8 cellular contexts compared by ENCODE assay signal in genomic region chr20:50193851-50194830, GRCh38. TPM values are rescaled to one million over a fixed set of nuclear protein-coding genes. Genes with fewer than 3 reads are reported as not detected.
A peak's percentile ranks its signal among the peaks of the same experiment; 100 is the strongest.
DNase-seq lines count a peak whose midpoint lies in the region; ATAC-seq, FAIRE-seq and TF ChIP-seq lines count a peak whose summit lies in the region.

No MANE protein-coding gene starts in this region.

- no peaks in the 10 kb centered on the region for H3K27me3 Mint-ChIP-seq in activated naive CD4-positive, alpha-beta T cell treated with anti-CD3 and anti-CD28 coated beads, Interleukin-2, amount 50 U/mL, for 24 hours
- no peaks in the 10 kb centered on the region for H3K27me3 Mint-ChIP-seq in type B pancreatic cell

- H3K4me1 Mint-ChIP-seq in activated naive CD4-positive, alpha-beta T cell treated with anti-CD3 and anti-CD28 coated beads, Interleukin-2, amount 50 U/mL, for 24 hours = peaks cover 28% of the 10 kb centered on the region
- peaks cover 25% of the 10 kb centered on the region for H3K4me1 Mint-ChIP-seq in type B pancreatic cell (ENCODE audit: unreplicated experiment)

- intact Hi-C loops in K562 (cut with micrococcal nuclease) = loop anchor here (5.0 kb wide), 1 partner anchor 98 kb away; no protein-coding TSS in a partner anchor

- BruUV-seq in K562 (replicated peaks; lab: Mats Ljungman, UMichigan) = no TSS peak

- no peaks in the 10 kb centered on the region for H3K9me3 ChIP-seq in K562 (replicated peaks; ENCODE audit: control insufficient read depth, insufficient read depth, low read depth, low read length)

- peaks cover 42 to 79% of the 10 kb centered on the region in 2 experiments for H3K4me1 ChIP-seq in K562 (replicated peaks in 1 of 2; ENCODE audit: control insufficient read depth in 2 of 2, insufficient read depth in 2 of 2, low read length in 2 of 2)

- H3K27ac ChIP-seq in K562 (ENCODE audit: extremely low read depth, low read depth, low read length) = peak overlapping the region; percentile 99; the same call in 1 of the 3 replicates

- TF ChIP-seq POLR2A in K562 (conservative IDR thresholded peaks at IDR 0.05) (no peak), GM12892 (IDR thresholded peaks at IDR 0.05; ENCODE audit: low read depth, low read length) (no peak)

- peak overlapping the region; percentile 95 for H3K4me3 Mint-ChIP-seq in activated naive CD4-positive, alpha-beta T cell treated with anti-CD3 and anti-CD28 coated beads, Interleukin-2, amount 50 U/mL, for 24 hours
- peak overlapping the region; percentile 96 for H3K4me3 Mint-ChIP-seq in type B pancreatic cell

- WGBS in K562 (ENCODE audit: insufficient coverage, low coverage, missing lambda C conversion rate) = 55% methylated on average over 19 of the region's 23 CpGs

- peak; percentile 2 for ATAC-seq in K562

- peaks cover 6% of the 10 kb centered on the region for H3K36me3 Mint-ChIP-seq in activated naive CD4-positive, alpha-beta T cell treated with anti-CD3 and anti-CD28 coated beads, Interleukin-2, amount 50 U/mL, for 24 hours
- H3K36me3 Mint-ChIP-seq in type B pancreatic cell = no peaks in the 10 kb centered on the region

- no peaks in the 10 kb centered on the region for H3K9me3 Mint-ChIP-seq in activated naive CD4-positive, alpha-beta T cell treated with anti-CD3 and anti-CD28 coated beads, Interleukin-2, amount 50 U/mL, for 24 hours
- H3K9me3 Mint-ChIP-seq in type B pancreatic cell = no peaks in the 10 kb centered on the region

- DNase-seq in activated naive CD4-positive, alpha-beta T cell (lab: John Stamatoyannopoulos, UW) = no peak
- DNase-seq in K562 (ENCODE audit: extremely low read depth in 1 of 4, low spot score in 3 of 4) (no peak), medulla oblongata (ENCODE audit: extremely low spot score) (peak; percentile 42), type B pancreatic cell (ENCODE audit: extremely low spot score, unreplicated experiment) (no peak), SKM-1 (lab: John Stamatoyannopoulos, UW; ENCODE audit: unreplicated experiment) (no peak), GM12892 (ENCODE audit: insufficient read length) (no peak)
- DNase-seq in stimulated activated CD4-positive, alpha-beta T cell treated with anti-CD3 and anti-CD28 coated beads, Interleukin-1b, Interleukin-23, amount 100 ng/mL, for 48 hours = no peak

- peak overlapping the region; percentile 96 for H3K4me2 ChIP-seq in K562 (ENCODE audit: insufficient read depth, low read length)

- H2AFZ ChIP-seq in K562 (ENCODE audit: low read depth, low read length) = no peak overlapping the region

- in situ Hi-C loops in K562 (cut with MboI) = no loop called here

- FAIRE-seq in K562 (lab: Jason Lieb, UNC) = no peak
- no peak for FAIRE-seq in GM12892 (lab: Jason Lieb, UNC)

- TF ChIP-seq RAD21 in K562 (CRISPR knock-in tag; conservative IDR thresholded peaks at IDR 0.05 in 1 of 2, IDR thresholded peaks at IDR 0.05 in 1 of 2) = no peak

- CTCF ChIA-PET in K562 (lab: Yijun Ruan, JAX; ENCODE audit: low intra/inter-chr PET ratio) = no interaction called here

- TF ChIP-seq CTCF in K562 (IDR thresholded peaks at IDR 0.05 in 2 of 3, conservative IDR thresholded peaks at IDR 0.05 in 1 of 3; ENCODE audit: insufficient read depth in 2 of 3, low read depth in 1 of 3, low read length in 3 of 3) (no peak), type B pancreatic cell (conservative IDR thresholded peaks at IDR 0.05) (no peak)

- H3K36me3 ChIP-seq in K562 (ENCODE audit: control insufficient read depth, insufficient read depth, low read length) = peaks cover 18% of the 10 kb centered on the region

- peaks cover 41% of the 10 kb centered on the region for H3K79me2 ChIP-seq in K562 (ENCODE audit: control insufficient read depth, insufficient read depth, low read length)

- peaks cover 12% of the 10 kb centered on the region for H3K9me1 ChIP-seq in K562 (ENCODE audit: control insufficient read depth, insufficient read depth, low read length)

- no peaks in the 10 kb centered on the region for H3K27me3 ChIP-seq in K562 (ENCODE audit: control insufficient read depth in 2 of 2, insufficient read depth in 2 of 2, low read length in 2 of 2)

- peaks cover 16% of the 10 kb centered on the region; the same call in 1 of the 2 replicates for H4K20me1 ChIP-seq in K562 (replicated peaks; ENCODE audit: control insufficient read depth, insufficient read depth, low read length)

- H3K9ac ChIP-seq in K562 (ENCODE audit: insufficient read depth in 1 of 2, low read depth in 2 of 2, low read length in 2 of 2) = peak overlapping the region; percentile 95 to 96

- POLR2A ChIA-PET in K562 (lab: Yijun Ruan, JAX) = interaction anchor here (0.6 to 2.4 kb wide), 17 partner anchors 9 to 764 kb away, joined by 3 to 17 read pairs (median 3); partner anchors contain the start of gene DPM1

- TF ChIP-seq EP300 in K562 (IDR thresholded peaks at IDR 0.05; ENCODE audit: low read length) = no peak

- peak overlapping the region; percentile 95 for H3K4me3 ChIP-seq in K562

- H3K27ac Mint-ChIP-seq in activated naive CD4-positive, alpha-beta T cell treated with anti-CD3 and anti-CD28 coated beads, Interleukin-2, amount 50 U/mL, for 24 hours = peak overlapping the region; percentile 99
- H3K27ac Mint-ChIP-seq in type B pancreatic cell = peak overlapping the region; percentile 96

TF ChIP-seq in K562, 482 proteins besides CTCF, POLR2A, EP300 and RAD21 (continues in another document):
- TF ChIP-seq NELFE (IDR thresholded peaks at IDR 0.05; ENCODE audit: insufficient read depth, insufficient read length) (no peak), GTF2F1 (IDR thresholded peaks at IDR 0.05; ENCODE audit: low read depth, low read length) (no peak), SREBF2 (CRISPR knock-in tag; IDR thresholded peaks at IDR 0.05) (no peak), PHB2 (IDR thresholded peaks at IDR 0.05; ENCODE audit: low read depth) (no peak), ERF (CRISPR knock-in tag; IDR thresholded peaks at IDR 0.05) (no peak)
- TF ChIP-seq, protein P1, sequence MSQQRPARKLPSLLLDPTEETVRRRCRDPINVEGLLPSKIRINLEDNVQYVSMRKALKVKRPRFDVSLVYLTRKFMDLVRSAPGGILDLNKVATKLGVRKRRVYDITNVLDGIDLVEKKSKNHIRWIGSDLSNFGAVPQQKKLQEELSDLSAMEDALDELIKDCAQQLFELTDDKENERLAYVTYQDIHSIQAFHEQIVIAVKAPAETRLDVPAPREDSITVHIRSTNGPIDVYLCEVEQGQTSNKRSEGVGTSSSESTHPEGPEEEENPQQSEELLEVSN (IDR thresholded peaks at IDR 0.05; ENCODE audit: borderline replicate concordance in 1 of 2, extremely low read depth in 1 of 2, insufficient read depth in 1 of 2, insufficient read length in 1 of 2, low read depth in 1 of 2, low read length in 1 of 2, poor library complexity in 1 of 2, severe bottlenecking in 1 of 2) = peak in 1 of 2 experiments; percentile 29
- TF ChIP-seq, protein P2, sequence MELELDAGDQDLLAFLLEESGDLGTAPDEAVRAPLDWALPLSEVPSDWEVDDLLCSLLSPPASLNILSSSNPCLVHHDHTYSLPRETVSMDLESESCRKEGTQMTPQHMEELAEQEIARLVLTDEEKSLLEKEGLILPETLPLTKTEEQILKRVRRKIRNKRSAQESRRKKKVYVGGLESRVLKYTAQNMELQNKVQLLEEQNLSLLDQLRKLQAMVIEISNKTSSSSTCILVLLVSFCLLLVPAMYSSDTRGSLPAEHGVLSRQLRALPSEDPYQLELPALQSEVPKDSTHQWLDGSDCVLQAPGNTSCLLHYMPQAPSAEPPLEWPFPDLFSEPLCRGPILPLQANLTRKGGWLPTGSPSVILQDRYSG (tag; conservative IDR thresholded peaks at IDR 0.05; ENCODE audit: low read depth) = peak; percentile 28; the same call in 1 of the 2 replicates

RNA-seq across cellular contexts. Expression of gene CEBPB, which starts 3.5 kb away (rescaled TPM):
- 3.3 and 9.2 TPM in 2 replicates for total RNA-seq in K562 (2011; cell fraction: chromatin; rRNA removed; ENCODE audit: low replicate concordance)
- 18.3 and 19.3 TPM in 2 replicates for total RNA-seq in K562 (2011; cell fraction: nucleolus; rRNA removed)
- 8.7 and 9.0 TPM in 2 replicates for total RNA-seq in K562 (2011; cell fraction: nucleoplasm; rRNA removed)
- 41.7 and 51.5 TPM in 2 replicates for total RNA-seq in K562 (2014; rRNA removed)
- total RNA-seq in K562 (2014; rRNA removed; fragmentation: Illumina TruSeq; extraction: Trizol) = 8.1 and 8.3 TPM in 2 replicates
- 5.7 and 6.6 TPM in 2 replicates for total RNA-seq in K562 (2015; rRNA removed; fragmentation: Illumina TruSeq; extraction: Trizol)
- 68.2 and 72.6 TPM in 2 replicates for total RNA-seq in K562 (2021)
- polyA plus RNA-seq in K562 (2011; rRNA removed) = 7.8 and 10.8 TPM in 2 replicates
- 12.1 and 32.2 TPM in 2 replicates for polyA plus RNA-seq in K562 (2011; cell fraction: cytosol; rRNA removed)
- polyA plus RNA-seq in K562 (2011; cell fraction: nucleus; rRNA removed) = 15.5 and 18.1 TPM in 2 replicates
- 16.9 and 44.3 TPM in 2 replicates for polyA plus RNA-seq in K562 (2012)
- 4.6 and 6.8 TPM in 2 replicates for polyA plus RNA-seq in K562 (2014; fragmentation: Illumina TruSeq; extraction: Trizol)
- 1 to 10 TPM; 1.2 to 1.5 TPM for polyA plus RNA-seq in K562 (2014; fragmentation: Nextera tagmentation; extraction: Ambion mirVana)
- polyA plus RNA-seq in K562 (2014; rRNA removed) = 47.7 and 57.9 TPM in 2 replicates
- polyA minus RNA-seq in K562 (2011; rRNA and poly(A)+ RNA removed) = 1.3 and 1.5 TPM in 2 replicates
- polyA minus RNA-seq in K562 (2011; cell fraction: cytosol; rRNA and poly(A)+ RNA removed) = 10.1 and 19.9 TPM in 2 replicates
- 9.3 and 11.7 TPM in 2 replicates for polyA minus RNA-seq in K562 (2011; cell fraction: nucleus; rRNA and poly(A)+ RNA removed)
- total RNA-seq in type B pancreatic cell (ENCODE audit: low replicate concordance) = 23.0 and 54.1 TPM in 2 replicates
- polyA plus RNA-seq in GM12892 (2012; ENCODE audit: missing spikeins) = 0.47 TPM

RNA-seq across cellular contexts. Expression of gene PEDS1, which starts 40.6 kb away (rescaled TPM):
- 13.1 and 31.5 TPM in 2 replicates for total RNA-seq in K562 (2011; cell fraction: chromatin; rRNA removed; ENCODE audit: low replicate concordance)
- 28.4 and 33.9 TPM in 2 replicates for total RNA-seq in K562 (2011; cell fraction: nucleolus; rRNA removed)
- total RNA-seq in K562 (2011; cell fraction: nucleoplasm; rRNA removed) = 33.6 and 54.6 TPM in 2 replicates
- total RNA-seq in K562 (2014; rRNA removed) (32.8 and 43.9 TPM in 2 replicates), K562 (2014; rRNA removed; fragmentation: Illumina TruSeq; extraction: Trizol) (11.4 and 17.1 TPM in 2 replicates), K562 (2015; rRNA removed; fragmentation: Illumina TruSeq; extraction: Trizol) (24.7 and 24.9 TPM in 2 replicates), K562 (2021) (28.0 and 28.5 TPM in 2 replicates), type B pancreatic cell (ENCODE audit: low replicate concordance) (29.9 and 42.9 TPM in 2 replicates)
- polyA plus RNA-seq in K562 (2011; rRNA removed) (23.6 and 53.8 TPM in 2 replicates), K562 (2014; fragmentation: Illumina TruSeq; extraction: Trizol) (38.5 and 40.3 TPM in 2 replicates), K562 (2014; fragmentation: Nextera tagmentation; extraction: Ambion mirVana) (1 to 10 TPM; 2.9 to 3.9 TPM), K562 (2014; rRNA removed) (24.2 and 29.4 TPM in 2 replicates)
- 65.7 and 87.4 TPM in 2 replicates for polyA plus RNA-seq in K562 (2011; cell fraction: cytosol; rRNA removed)
- 22.6 and 23.4 TPM in 2 replicates for polyA plus RNA-seq in K562 (2011; cell fraction: nucleus; rRNA removed)
- polyA plus RNA-seq in K562 (2012) = 24.6 and 36.8 TPM in 2 replicates
- 33.6 and 49.2 TPM in 2 replicates for polyA minus RNA-seq in K562 (2011; rRNA and poly(A)+ RNA removed)
- 34.3 and 45.2 TPM in 2 replicates for polyA minus RNA-seq in K562 (2011; cell fraction: cytosol; rRNA and poly(A)+ RNA removed)
- polyA minus RNA-seq in K562 (2011; cell fraction: nucleus; rRNA and poly(A)+ RNA removed) = 4.0 and 5.9 TPM in 2 replicates
- polyA plus RNA-seq in GM12892 (2012; ENCODE audit: missing spikeins) = 10.3 TPM
